Comparison of ENCODE assay signal across 8 cellular contexts in the genomic region with DNA sequence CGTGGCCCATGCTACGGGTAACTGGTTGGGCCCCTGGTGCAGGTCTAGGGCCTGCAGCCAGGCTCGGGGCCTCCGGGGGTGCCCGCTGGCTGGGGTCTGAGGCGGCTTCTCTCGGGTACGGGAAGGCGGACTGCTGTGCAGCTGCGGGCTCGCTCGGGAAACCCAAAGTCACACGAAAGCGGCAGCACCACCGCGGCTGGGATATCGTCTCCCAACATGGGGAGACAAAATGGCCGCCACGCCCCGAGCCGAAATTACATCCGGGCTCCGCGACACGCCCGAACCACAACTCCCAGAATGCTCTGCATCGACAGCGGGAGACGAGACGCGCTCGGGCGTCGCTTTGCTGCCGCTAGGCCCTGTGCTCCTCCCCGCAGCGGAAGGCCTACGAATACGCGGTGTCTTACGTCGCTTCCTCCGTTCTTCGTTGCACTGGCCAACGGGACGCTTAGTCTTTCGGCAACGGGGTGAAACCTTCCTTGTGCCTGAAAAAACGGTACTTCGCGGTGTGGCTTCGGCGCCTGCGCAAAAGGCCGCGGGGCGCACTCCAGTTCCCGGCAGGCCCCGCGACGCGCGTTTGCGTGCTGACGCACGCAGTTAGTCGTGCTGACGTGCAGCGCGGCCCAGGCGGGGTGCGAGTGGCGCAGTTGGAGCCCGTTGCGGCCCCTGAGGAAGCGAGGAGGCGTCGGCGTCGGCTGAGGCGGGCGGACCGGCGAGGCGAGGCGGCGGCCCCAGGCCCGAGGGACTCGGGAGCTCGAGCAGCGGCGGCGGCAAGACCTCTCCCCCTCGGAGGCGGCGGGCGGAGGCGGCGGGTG. TPM values are rescaled to one million over a fixed set of nuclear protein-coding genes. Genes with fewer than 3 reads are reported as not detected.
DNase-seq lines count a peak whose midpoint lies in the region; ATAC-seq, FAIRE-seq and TF ChIP-seq lines count a peak whose summit lies in the region.

A gene (plus strand): TSS at position 604 of the 815 bp plus-strand sequence. CDS start 3,727 bp downstream, outside the sequence.

- no peaks in the 10 kb centered on the region for H3K9me3 Mint-ChIP-seq in WTC11

- peak within 1 kb of the TSS; percentile 69 for H3K4me3 ChIP-seq in AG09309 (ENCODE audit: control insufficient read depth, low read depth, low read length)
- H3K4me3 ChIP-seq in bronchial epithelial cell (ENCODE audit: low read depth, low read length) = peak within 1 kb of the TSS; percentile 87
- H3K4me3 ChIP-seq in small intestine (ENCODE audit: low read depth in 1 of 2, low read length in 2 of 2) = peak within 1 kb of the TSS; percentile 93 to 95

- WGBS in small intestine, 3 donors = 1 to 3% (median 3%) methylated on average over 87 to 99 of the region's 99 CpGs

- H3K4me3 Mint-ChIP-seq in WTC11 = peak within 1 kb of the TSS; percentile 89

- H3K27me3 ChIP-seq in bronchial epithelial cell (ENCODE audit: control insufficient read depth, insufficient read depth, low read length) = no peaks in the 10 kb centered on the region
- no peaks in the 10 kb centered on the region for H3K27me3 ChIP-seq in small intestine (ENCODE audit: control insufficient read depth in 2 of 2, insufficient read depth in 2 of 2, low read length in 2 of 2)

- H3K36me3 ChIP-seq in bronchial epithelial cell (ENCODE audit: control insufficient read depth, insufficient read depth, low read length) = peaks cover 6% of the 10 kb centered on the region
- H3K36me3 ChIP-seq in small intestine (ENCODE audit: control insufficient read depth in 2 of 2, insufficient read depth in 2 of 2, low read length in 2 of 2) = peaks cover 0 to 7% of the 10 kb centered on the region in 2 donors

- H3K27me3 Mint-ChIP-seq in WTC11 (ENCODE audit: low read depth) = no peaks in the 10 kb centered on the region

- FAIRE-seq in bronchial epithelial cell (lab: Jason Lieb, UNC) (no peak), small intestine (lab: Jason Lieb, UNC) (no peak)

- POLR2A ChIA-PET in WTC11 (lab: Charles Lee) = interaction anchor here (0.6 to 1.3 kb wide), 8 partner anchors 14 to 149 kb away, joined by 3 to 4 read pairs (median 3); a partner anchor contains a TSS

- H3K27ac ChIP-seq in small intestine (ENCODE audit: low read depth in 1 of 2, low read length in 1 of 2) = peak within 1 kb of the TSS; percentile 99

- H3K36me3 Mint-ChIP-seq in WTC11 = peaks cover 37% of the 10 kb centered on the region

- peak; percentile 87 for ATAC-seq in GM19023 (IDR thresholded peaks at IDR 0.05; ENCODE audit: unreplicated experiment)
- peak; percentile 76 for ATAC-seq in HG03196 (IDR thresholded peaks at IDR 0.05; ENCODE audit: unreplicated experiment)
- ATAC-seq in WTC11 = peak; percentile 81

- H3K4me1 Mint-ChIP-seq in WTC11 = peaks cover 38% of the 10 kb centered on the region

- H3K4me1 ChIP-seq in small intestine (ENCODE audit: control insufficient read depth in 2 of 2, insufficient read depth in 1 of 2, low read depth in 1 of 2, low read length in 1 of 2) = peaks cover 5 to 18% of the 10 kb centered on the region in 2 donors

- DNase-seq in AG09309 (ENCODE audit: low read depth) = peak; percentile 84
- DNase-seq in NCI-H226 = peak; percentile 96
- peak; percentile 96 for DNase-seq in WTC11 (ENCODE audit: low spot score)
- peak; percentile 86 for DNase-seq in bronchial epithelial cell (ENCODE audit: low read depth)
- peak; percentile 95 for DNase-seq in iPS-NIHi11 (ENCODE audit: low spot score)
- peak; percentile 95 for DNase-seq in small intestine

- peak within 1 kb of the TSS; percentile 100 for H3K27ac Mint-ChIP-seq in WTC11

- H3K9me3 ChIP-seq in small intestine (ENCODE audit: control insufficient read depth, low read depth) = no peaks in the 10 kb centered on the region

- CTCF ChIA-PET in WTC11 (lab: Charles Lee) = interaction anchor here (0.8 to 1.5 kb wide), 4 partner anchors 15 to 173 kb away, joined by 3 to 6 read pairs (median 4); no protein-coding TSS in a partner anchor

- TF ChIP-seq CTCF in AG09309 (IDR thresholded peaks at IDR 0.05; ENCODE audit: control insufficient read depth, insufficient read depth, low read depth, low read length, missing control alignments) (peak; percentile 7), WTC11 (IDR thresholded peaks at IDR 0.05) (no peak), bronchial epithelial cell (IDR thresholded peaks at IDR 0.05; ENCODE audit: insufficient read depth, low read length, severe bottlenecking) (no peak)

TF ChIP-seq in WTC11, 78 proteins besides CTCF, POLR2A, EP300 and RAD21 (continues in another document):
- TF ChIP-seq, protein P1, sequence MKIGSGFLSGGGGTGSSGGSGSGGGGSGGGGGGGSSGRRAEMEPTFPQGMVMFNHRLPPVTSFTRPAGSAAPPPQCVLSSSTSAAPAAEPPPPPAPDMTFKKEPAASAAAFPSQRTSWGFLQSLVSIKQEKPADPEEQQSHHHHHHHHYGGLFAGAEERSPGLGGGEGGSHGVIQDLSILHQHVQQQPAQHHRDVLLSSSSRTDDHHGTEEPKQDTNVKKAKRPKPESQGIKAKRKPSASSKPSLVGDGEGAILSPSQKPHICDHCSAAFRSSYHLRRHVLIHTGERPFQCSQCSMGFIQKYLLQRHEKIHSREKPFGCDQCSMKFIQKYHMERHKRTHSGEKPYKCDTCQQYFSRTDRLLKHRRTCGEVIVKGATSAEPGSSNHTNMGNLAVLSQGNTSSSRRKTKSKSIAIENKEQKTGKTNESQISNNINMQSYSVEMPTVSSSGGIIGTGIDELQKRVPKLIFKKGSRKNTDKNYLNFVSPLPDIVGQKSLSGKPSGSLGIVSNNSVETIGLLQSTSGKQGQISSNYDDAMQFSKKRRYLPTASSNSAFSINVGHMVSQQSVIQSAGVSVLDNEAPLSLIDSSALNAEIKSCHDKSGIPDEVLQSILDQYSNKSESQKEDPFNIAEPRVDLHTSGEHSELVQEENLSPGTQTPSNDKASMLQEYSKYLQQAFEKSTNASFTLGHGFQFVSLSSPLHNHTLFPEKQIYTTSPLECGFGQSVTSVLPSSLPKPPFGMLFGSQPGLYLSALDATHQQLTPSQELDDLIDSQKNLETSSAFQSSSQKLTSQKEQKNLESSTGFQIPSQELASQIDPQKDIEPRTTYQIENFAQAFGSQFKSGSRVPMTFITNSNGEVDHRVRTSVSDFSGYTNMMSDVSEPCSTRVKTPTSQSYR (CRISPR knock-in tag; IDR thresholded peaks at IDR 0.05) = 0 out of 2 replicates have a peak, but pooled peaks have one; percentile 42
- peak; percentile 86 for TF ChIP-seq CREM (CRISPR knock-in tag; IDR thresholded peaks at IDR 0.05)
- TF ChIP-seq NFATC4 (CRISPR knock-in tag; IDR thresholded peaks at IDR 0.05) = no peak
- no peak for TF ChIP-seq ZNF219 (CRISPR knock-in tag; IDR thresholded peaks at IDR 0.05; ENCODE audit: borderline replicate concordance)
- no peak; the same call in 1 of the 2 replicates for TF ChIP-seq GABPB1 (CRISPR knock-in tag; IDR thresholded peaks at IDR 0.05)
- TF ChIP-seq ZNF416 (CRISPR knock-in tag; IDR thresholded peaks at IDR 0.05) = peak; percentile 30; the same call in 1 of the 2 replicates
- TF ChIP-seq, protein P2, sequence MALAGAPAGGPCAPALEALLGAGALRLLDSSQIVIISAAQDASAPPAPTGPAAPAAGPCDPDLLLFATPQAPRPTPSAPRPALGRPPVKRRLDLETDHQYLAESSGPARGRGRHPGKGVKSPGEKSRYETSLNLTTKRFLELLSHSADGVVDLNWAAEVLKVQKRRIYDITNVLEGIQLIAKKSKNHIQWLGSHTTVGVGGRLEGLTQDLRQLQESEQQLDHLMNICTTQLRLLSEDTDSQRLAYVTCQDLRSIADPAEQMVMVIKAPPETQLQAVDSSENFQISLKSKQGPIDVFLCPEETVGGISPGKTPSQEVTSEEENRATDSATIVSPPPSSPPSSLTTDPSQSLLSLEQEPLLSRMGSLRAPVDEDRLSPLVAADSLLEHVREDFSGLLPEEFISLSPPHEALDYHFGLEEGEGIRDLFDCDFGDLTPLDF (CRISPR knock-in tag; IDR thresholded peaks at IDR 0.05) = peak; percentile 72; the same call in 1 of the 2 replicates
- TF ChIP-seq EMX1 (CRISPR knock-in tag; IDR thresholded peaks at IDR 0.05) = no peak
- TF ChIP-seq SMAD4 (CRISPR knock-in tag; IDR thresholded peaks at IDR 0.05) = 0 out of 2 replicates have a peak, but pooled peaks have one; percentile 32
- peak; percentile 14; the same call in 1 of the 2 replicates for TF ChIP-seq HMGA2 (CRISPR knock-in tag; IDR thresholded peaks at IDR 0.05)
- TF ChIP-seq TEAD4 (CRISPR knock-in tag; IDR thresholded peaks at IDR 0.05) = no peak
- TF ChIP-seq NFYB (CRISPR knock-in tag; conservative IDR thresholded peaks at IDR 0.05; ENCODE audit: low read depth) = peak; percentile 35; the same call in 1 of the 2 replicates
- TF ChIP-seq, protein P3, sequence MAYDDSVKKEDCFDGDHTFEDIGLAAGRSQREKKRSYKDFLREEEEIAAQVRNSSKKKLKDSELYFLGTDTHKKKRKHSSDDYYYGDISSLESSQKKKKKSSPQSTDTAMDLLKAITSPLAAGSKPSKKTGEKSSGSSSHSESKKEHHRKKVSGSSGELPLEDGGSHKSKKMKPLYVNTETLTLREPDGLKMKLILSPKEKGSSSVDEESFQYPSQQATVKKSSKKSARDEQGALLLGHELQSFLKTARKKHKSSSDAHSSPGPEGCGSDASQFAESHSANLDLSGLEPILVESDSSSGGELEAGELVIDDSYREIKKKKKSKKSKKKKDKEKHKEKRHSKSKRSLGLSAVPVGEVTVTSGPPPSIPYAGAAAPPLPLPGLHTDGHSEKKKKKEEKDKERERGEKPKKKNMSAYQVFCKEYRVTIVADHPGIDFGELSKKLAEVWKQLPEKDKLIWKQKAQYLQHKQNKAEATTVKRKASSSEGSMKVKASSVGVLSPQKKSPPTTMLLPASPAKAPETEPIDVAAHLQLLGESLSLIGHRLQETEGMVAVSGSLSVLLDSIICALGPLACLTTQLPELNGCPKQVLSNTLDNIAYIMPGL (CRISPR knock-in tag; IDR thresholded peaks at IDR 0.05) = peak; percentile 71; the same call in 1 of the 2 replicates
- TF ChIP-seq, protein P4, sequence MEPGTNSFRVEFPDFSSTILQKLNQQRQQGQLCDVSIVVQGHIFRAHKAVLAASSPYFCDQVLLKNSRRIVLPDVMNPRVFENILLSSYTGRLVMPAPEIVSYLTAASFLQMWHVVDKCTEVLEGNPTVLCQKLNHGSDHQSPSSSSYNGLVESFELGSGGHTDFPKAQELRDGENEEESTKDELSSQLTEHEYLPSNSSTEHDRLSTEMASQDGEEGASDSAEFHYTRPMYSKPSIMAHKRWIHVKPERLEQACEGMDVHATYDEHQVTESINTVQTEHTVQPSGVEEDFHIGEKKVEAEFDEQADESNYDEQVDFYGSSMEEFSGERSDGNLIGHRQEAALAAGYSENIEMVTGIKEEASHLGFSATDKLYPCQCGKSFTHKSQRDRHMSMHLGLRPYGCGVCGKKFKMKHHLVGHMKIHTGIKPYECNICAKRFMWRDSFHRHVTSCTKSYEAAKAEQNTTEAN (CRISPR knock-in tag; IDR thresholded peaks at IDR 0.05) = peak; percentile 55; the same call in 1 of the 2 replicates
- no peak for TF ChIP-seq ZNF396 (CRISPR knock-in tag; IDR thresholded peaks at IDR 0.05; ENCODE audit: borderline replicate concordance)

RNA-seq across cellular contexts. Expression of the gene that starts here (rescaled TPM):
- total RNA-seq in WTC11 (2021) (769 to 823 TPM (median 815 TPM) in 3 replicates), bronchial epithelial cell (30.5 and 41.5 TPM in 2 replicates)
- 100 to 1,000 TPM; 329 to 655 (median 391) TPM for polyA plus RNA-seq in small intestine

Comparison
In these comparisons a context has a peak if more than half of its experiments do, and no peak if none do; other contexts are left out.
1. Peak in every context shown above with its lines: DNase-seq, ATAC-seq, H3K4me3 ChIP-seq and H3K27ac ChIP-seq.
2. RNA of the gene that starts here (total RNA-seq): 769 to 823 TPM in WTC11; 30.5 to 41.5 TPM in bronchial epithelial cell; every median in the first group is over 10 times any median in the second.